In genomic region chr2:238786792-238787490, GRCh38 we compare ENCODE assay signal across 24 cellular contexts.
A peak's percentile ranks its signal among the peaks of the same experiment; 100 is the strongest.
DNase-seq lines count a peak whose midpoint lies in the region; ATAC-seq and TF ChIP-seq lines count a peak whose summit lies in the region.
"Had no signal": no experiment of that assay in that cellular context is flagged by ENCODE, and none has a peak within 500 bp of the region (broad histone marks: within the 10 kb centered on the region; RNA-seq: fewer than 3 reads in every experiment).

No MANE protein-coding gene starts in this region.

- H3K36me3 ChIP-seq in suprapubic skin, result no peaks in the 10 kb centered on the region
- H3K36me3 ChIP-seq: BLaER1, cardiac muscle cell, tibial artery had no signal

- no peak for TF ChIP-seq EP300 in suprapubic skin (IDR thresholded peaks at IDR 0.05)

- peaks cover 3% of the 10 kb centered on the region for H3K4me1 ChIP-seq in suprapubic skin
- H3K4me1 ChIP-seq: BLaER1 had no signal

- no peak for TF ChIP-seq POLR2A in suprapubic skin (IDR thresholded peaks at IDR 0.05)

- no peak for TF ChIP-seq CTCF in suprapubic skin (IDR thresholded peaks at IDR 0.05)

- DNase-seq in NCI-H748 (lab: John Stamatoyannopoulos, UW; ENCODE audit: unreplicated experiment) (peak; percentile 6), NCI-H748 treated with DMSO at 0.1 percent for 48 hours (lab: John Stamatoyannopoulos, UW) (no peak), NCI-H1105 (lab: John Stamatoyannopoulos, UW) (peak; percentile 5), fibroblast of peridontal ligament (ENCODE audit: extremely low read depth) (peak; percentile 68), suprapubic skin (ENCODE audit: low spot score in 2 of 2) (no peak), NCI-H82 treated with DMSO at 0.1 percent for 48 hours (lab: John Stamatoyannopoulos, UW; ENCODE audit: unreplicated experiment) (no peak)
- DNase-seq: activated CD8-positive, alpha-beta T cell treated with anti-CD3 and anti-CD28 coated beads, Interleukin-2, amount 10 ng/mL, durations not matched to agents 7 days and 5 days; effector memory CD8-positive, alpha-beta T cell; NCI-H2029 treated with DMSO at 0.1 percent for 48 hours; NCI-H2227 treated with DMSO at 0.1 percent for 48 hours; NCI-H69; occipital lobe; SK-N-SH; stimulated activated CD4-positive, alpha-beta T cell treated with anti-CD3 and anti-CD28 coated beads, Interleukin-1b, Interleukin-23, amount 100 ng/mL, for 48 hours; stimulated activated CD8-positive, alpha-beta memory T cell treated with anti-CD3 and anti-CD28 coated beads, Interleukin-4, amount 100 ng/mL, for 48 hours; stimulated activated naive CD8-positive, alpha-beta T cell treated with anti-CD3 and anti-CD28 coated beads, Interleukin-15, amount 100 ng/mL, for 72 hours; T-helper 17 cell; tibial artery had no signal

- H3K4me3 ChIP-seq in suprapubic skin, result peak overlapping the region; percentile 32
- H3K4me3 ChIP-seq: BLaER1, cardiac muscle cell, coronary artery, tibial artery had no signal

- H3K27me3 ChIP-seq in suprapubic skin, result no peaks in the 10 kb centered on the region
- H3K27me3 ChIP-seq: BLaER1, cardiac muscle cell had no signal

- H3K27ac ChIP-seq in suprapubic skin, result peak overlapping the region; percentile 81
- H3K27ac ChIP-seq: BLaER1, cardiac muscle cell, coronary artery, tibial artery had no signal

- no peak for ATAC-seq in HG02884 (IDR thresholded peaks at IDR 0.05; ENCODE audit: unreplicated experiment)
- no peak for ATAC-seq in HG03097 (IDR thresholded peaks at IDR 0.05; ENCODE audit: low FRiP score, unreplicated experiment)
- ATAC-seq: activated CD8-positive, alpha-beta T cell treated with anti-CD3 and anti-CD28 coated beads, Interleukin-2, amount 10 ng/mL, durations not matched to agents 7 days and 5 days; effector memory CD8-positive, alpha-beta T cell; left lobe of liver; stimulated activated naive CD8-positive, alpha-beta T cell treated with anti-CD3 and anti-CD28 coated beads, Interleukin-15, amount 100 ng/mL, for 72 hours; T-helper 17 cell had no signal

- H3K9me3 ChIP-seq in suprapubic skin, result no peaks in the 10 kb centered on the region
- H3K9me3 ChIP-seq: SK-N-SH, tibial artery had no signal

- 67% methylated on average over 29 of the region's 29 CpGs for WGBS in suprapubic skin

Comparison
In these comparisons a context has a peak if more than half of its experiments do, and no peak if none do; other contexts are left out.
1. DNase-seq: peak in NCI-H748 (single experiment), NCI-H1105 (single experiment) and fibroblast of peridontal ligament (single experiment); none in NCI-H748 treated with DMSO at 0.1 percent for 48 hours (single experiment), suprapubic skin (0 of 2) and NCI-H82 treated with DMSO at 0.1 percent for 48 hours (single experiment).